Comparison of ENCODE assay signal across 1 cellular context in the genomic region with DNA sequence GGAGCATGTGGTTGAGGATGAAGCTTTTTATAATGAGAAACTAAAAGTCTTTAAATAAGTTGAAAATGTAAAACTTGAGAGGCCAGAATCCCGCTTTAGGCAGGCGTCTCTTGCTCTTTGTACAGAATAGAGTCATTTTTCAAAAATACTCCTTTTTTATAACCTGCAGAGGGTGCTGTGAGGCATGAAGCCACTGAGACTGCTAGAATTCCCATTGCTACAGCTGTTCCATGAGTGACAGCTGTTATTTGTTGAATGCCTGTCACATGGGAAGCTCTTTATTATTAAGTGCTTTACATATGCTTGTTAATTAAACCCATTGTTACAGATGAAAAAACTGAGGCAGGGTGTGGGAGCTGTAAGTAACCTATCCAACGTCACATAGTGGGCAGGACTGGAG.
TF ChIP-seq lines count a peak whose summit lies in the region.

No MANE protein-coding gene starts in this region.

TF ChIP-seq in GM23338, 12 proteins besides CTCF, POLR2A, EP300 and RAD21 (continued from another document):
- TF ChIP-seq, protein P1, sequence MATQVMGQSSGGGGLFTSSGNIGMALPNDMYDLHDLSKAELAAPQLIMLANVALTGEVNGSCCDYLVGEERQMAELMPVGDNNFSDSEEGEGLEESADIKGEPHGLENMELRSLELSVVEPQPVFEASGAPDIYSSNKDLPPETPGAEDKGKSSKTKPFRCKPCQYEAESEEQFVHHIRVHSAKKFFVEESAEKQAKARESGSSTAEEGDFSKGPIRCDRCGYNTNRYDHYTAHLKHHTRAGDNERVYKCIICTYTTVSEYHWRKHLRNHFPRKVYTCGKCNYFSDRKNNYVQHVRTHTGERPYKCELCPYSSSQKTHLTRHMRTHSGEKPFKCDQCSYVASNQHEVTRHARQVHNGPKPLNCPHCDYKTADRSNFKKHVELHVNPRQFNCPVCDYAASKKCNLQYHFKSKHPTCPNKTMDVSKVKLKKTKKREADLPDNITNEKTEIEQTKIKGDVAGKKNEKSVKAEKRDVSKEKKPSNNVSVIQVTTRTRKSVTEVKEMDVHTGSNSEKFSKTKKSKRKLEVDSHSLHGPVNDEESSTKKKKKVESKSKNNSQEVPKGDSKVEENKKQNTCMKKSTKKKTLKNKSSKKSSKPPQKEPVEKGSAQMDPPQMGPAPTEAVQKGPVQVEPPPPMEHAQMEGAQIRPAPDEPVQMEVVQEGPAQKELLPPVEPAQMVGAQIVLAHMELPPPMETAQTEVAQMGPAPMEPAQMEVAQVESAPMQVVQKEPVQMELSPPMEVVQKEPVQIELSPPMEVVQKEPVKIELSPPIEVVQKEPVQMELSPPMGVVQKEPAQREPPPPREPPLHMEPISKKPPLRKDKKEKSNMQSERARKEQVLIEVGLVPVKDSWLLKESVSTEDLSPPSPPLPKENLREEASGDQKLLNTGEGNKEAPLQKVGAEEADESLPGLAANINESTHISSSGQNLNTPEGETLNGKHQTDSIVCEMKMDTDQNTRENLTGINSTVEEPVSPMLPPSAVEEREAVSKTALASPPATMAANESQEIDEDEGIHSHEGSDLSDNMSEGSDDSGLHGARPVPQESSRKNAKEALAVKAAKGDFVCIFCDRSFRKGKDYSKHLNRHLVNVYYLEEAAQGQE (IDR thresholded peaks at IDR 0.05; ENCODE audit: unreplicated experiment) = no peak
- TF ChIP-seq, protein P2, sequence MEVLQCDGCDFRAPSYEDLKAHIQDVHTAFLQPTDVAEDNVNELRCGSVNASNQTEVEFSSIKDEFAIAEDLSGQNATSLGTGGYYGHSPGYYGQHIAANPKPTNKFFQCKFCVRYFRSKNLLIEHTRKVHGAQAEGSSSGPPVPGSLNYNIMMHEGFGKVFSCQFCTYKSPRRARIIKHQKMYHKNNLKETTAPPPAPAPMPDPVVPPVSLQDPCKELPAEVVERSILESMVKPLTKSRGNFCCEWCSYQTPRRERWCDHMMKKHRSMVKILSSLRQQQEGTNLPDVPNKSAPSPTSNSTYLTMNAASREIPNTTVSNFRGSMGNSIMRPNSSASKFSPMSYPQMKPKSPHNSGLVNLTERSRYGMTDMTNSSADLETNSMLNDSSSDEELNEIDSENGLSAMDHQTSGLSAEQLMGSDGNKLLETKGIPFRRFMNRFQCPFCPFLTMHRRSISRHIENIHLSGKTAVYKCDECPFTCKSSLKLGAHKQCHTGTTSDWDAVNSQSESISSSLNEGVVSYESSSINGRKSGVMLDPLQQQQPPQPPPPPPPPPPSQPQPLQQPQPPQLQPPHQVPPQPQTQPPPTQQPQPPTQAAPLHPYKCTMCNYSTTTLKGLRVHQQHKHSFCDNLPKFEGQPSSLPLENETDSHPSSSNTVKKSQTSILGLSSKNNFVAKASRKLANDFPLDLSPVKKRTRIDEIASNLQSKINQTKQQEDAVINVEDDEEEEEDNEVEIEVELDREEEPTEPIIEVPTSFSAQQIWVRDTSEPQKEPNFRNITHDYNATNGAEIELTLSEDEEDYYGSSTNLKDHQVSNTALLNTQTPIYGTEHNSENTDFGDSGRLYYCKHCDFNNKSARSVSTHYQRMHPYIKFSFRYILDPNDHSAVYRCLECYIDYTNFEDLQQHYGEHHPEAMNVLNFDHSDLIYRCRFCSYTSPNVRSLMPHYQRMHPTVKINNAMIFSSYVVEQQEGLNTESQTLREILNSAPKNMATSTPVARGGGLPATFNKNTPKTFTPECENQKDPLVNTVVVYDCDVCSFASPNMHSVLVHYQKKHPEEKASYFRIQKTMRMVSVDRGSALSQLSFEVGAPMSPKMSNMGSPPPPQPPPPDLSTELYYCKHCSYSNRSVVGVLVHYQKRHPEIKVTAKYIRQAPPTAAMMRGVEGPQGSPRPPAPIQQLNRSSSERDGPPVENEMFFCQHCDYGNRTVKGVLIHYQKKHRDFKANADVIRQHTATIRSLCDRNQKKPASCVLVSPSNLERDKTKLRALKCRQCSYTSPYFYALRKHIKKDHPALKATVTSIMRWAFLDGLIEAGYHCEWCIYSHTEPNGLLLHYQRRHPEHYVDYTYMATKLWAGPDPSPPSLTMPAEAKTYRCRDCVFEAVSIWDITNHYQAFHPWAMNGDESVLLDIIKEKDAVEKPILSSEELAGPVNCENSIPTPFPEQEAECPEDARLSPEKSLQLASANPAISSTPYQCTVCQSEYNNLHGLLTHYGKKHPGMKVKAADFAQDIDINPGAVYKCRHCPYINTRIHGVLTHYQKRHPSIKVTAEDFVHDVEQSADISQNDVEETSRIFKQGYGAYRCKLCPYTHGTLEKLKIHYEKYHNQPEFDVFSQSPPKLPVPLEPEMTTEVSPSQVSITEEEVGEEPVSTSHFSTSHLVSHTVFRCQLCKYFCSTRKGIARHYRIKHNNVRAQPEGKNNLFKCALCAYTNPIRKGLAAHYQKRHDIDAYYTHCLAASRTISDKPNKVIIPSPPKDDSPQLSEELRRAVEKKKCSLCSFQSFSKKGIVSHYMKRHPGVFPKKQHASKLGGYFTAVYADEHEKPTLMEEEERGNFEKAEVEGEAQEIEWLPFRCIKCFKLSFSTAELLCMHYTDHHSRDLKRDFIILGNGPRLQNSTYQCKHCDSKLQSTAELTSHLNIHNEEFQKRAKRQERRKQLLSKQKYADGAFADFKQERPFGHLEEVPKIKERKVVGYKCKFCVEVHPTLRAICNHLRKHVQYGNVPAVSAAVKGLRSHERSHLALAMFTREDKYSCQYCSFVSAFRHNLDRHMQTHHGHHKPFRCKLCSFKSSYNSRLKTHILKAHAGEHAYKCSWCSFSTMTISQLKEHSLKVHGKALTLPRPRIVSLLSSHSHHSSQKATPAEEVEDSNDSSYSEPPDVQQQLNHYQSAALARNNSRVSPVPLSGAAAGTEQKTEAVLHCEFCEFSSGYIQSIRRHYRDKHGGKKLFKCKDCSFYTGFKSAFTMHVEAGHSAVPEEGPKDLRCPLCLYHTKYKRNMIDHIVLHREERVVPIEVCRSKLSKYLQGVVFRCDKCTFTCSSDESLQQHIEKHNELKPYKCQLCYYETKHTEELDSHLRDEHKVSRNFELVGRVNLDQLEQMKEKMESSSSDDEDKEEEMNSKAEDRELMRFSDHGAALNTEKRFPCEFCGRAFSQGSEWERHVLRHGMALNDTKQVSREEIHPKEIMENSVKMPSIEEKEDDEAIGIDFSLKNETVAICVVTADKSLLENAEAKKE (CRISPR knock-in tag; IDR thresholded peaks at IDR 0.05) = no peak
- TF ChIP-seq NANOG (IDR thresholded peaks at IDR 0.05; ENCODE audit: borderline replicate concordance) (no peak), EZH2 (IDR thresholded peaks at IDR 0.05; ENCODE audit: low read depth, unreplicated experiment) (no peak), POLR2AphosphoS5 (IDR thresholded peaks at IDR 0.05; ENCODE audit: low read depth) (no peak), EZH2phosphoT487 (IDR thresholded peaks at IDR 0.05; ENCODE audit: unreplicated experiment) (no peak)
